Comparison of ENCODE assay signal across 1 cellular context in the genomic region with DNA sequence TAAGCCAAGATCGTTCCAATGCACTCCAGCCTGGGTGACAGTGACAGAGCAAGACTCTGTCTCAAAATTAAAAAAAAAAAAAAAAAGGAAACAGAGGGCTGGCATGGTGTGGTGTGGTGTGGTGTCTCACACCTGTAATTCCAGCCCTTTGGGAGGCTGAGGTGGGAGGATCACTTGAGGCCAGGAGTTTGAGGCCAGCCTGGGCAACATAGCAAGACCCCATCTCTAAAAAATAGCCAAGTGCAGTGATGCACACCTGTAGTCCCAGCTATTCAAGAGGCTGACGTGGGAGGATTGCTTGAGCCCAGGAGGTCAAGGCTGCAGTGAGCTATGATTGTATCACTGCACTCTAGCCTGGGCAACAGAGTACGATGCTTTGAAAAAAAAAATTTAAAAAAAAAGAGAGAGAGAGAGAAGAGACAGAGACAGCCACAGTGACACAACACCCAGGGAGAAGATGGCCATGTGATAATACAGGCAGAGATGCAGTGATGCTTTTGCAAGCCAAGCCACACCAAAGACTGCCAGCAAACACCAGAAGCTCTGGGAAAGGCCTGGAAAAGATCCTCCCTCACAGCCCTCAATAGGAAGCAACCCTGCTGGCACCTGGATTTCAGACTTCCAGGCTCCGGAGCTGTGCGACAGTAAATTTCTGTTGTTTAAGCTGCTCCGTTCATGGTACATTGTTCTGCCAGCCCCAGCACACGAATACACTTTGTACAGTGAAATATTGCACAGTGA.
TF ChIP-seq lines count a peak whose summit lies in the region.

No MANE protein-coding gene starts in this region.

TF ChIP-seq in HepG2, 621 proteins besides CTCF, POLR2A, EP300 and RAD21:
- TF ChIP-seq ZFP36L1 (CRISPR knock-in tag; IDR thresholded peaks at IDR 0.05) (no peak), PHF21A (CRISPR knock-in tag; IDR thresholded peaks at IDR 0.05) (no peak), ZSCAN30 (CRISPR knock-in tag; IDR thresholded peaks at IDR 0.05) (no peak), REST (IDR thresholded peaks at IDR 0.05; ENCODE audit: borderline replicate concordance in 1 of 2, low read depth in 1 of 2, low read length in 2 of 2) (no peak), FOXO4 (CRISPR knock-in tag; conservative IDR thresholded peaks at IDR 0.05) (no peak), MIER2 (CRISPR knock-in tag; IDR thresholded peaks at IDR 0.05) (no peak), SRY (CRISPR knock-in tag; IDR thresholded peaks at IDR 0.05) (no peak), NR3C1 (CRISPR knock-in tag; IDR thresholded peaks at IDR 0.05) (no peak), ZNF121 (CRISPR knock-in tag; IDR thresholded peaks at IDR 0.05) (peak; percentile 43; the same call in 1 of the 2 replicates)
